Comparison of ENCODE assay signal across 1 cellular context in the genomic region with DNA sequence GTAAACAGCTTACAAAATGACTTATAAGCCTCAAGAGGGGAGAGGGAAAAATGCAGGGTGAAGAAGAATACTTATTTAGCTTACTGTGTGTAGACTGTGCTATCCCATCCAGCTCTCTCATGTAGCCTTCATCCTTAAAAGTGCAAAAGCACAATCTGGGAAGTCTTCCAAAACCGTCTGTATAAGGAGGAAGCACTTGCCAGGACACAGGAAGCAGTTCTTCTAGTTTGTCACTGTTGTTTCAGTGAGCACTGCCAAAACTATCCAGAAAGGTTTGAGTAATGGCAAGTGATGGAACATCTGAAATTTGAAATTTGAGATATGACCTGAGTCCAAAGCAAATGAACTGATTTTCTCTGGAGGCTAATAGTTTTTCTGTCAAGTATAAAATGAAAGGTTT.
TF ChIP-seq lines count a peak whose summit lies in the region.

No MANE protein-coding gene starts in this region.

TF ChIP-seq in HCT116, 20 proteins besides CTCF, POLR2A, EP300 and RAD21 (continued from another document):
- TF ChIP-seq SIN3A (IDR thresholded peaks at IDR 0.05; ENCODE audit: low read depth), result no peak
- no peak for TF ChIP-seq ZNF274 (IDR thresholded peaks at IDR 0.05; ENCODE audit: low read depth, low read length)
- TF ChIP-seq TCF7L2 (IDR thresholded peaks at IDR 0.05; ENCODE audit: borderline replicate concordance, extremely low read depth, insufficient read depth, insufficient read length), result no peak
- TF ChIP-seq FOSL1 (IDR thresholded peaks at IDR 0.05; ENCODE audit: low read depth), result no peak
- no peak for TF ChIP-seq ELF1 (IDR thresholded peaks at IDR 0.05; ENCODE audit: borderline replicate concordance, low read depth)
- TF ChIP-seq, protein P1, sequence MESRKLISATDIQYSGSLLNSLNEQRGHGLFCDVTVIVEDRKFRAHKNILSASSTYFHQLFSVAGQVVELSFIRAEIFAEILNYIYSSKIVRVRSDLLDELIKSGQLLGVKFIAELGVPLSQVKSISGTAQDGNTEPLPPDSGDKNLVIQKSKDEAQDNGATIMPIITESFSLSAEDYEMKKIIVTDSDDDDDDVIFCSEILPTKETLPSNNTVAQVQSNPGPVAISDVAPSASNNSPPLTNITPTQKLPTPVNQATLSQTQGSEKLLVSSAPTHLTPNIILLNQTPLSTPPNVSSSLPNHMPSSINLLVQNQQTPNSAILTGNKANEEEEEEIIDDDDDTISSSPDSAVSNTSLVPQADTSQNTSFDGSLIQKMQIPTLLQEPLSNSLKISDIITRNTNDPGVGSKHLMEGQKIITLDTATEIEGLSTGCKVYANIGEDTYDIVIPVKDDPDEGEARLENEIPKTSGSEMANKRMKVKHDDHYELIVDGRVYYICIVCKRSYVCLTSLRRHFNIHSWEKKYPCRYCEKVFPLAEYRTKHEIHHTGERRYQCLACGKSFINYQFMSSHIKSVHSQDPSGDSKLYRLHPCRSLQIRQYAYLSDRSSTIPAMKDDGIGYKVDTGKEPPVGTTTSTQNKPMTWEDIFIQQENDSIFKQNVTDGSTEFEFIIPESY (IDR thresholded peaks at IDR 0.05; ENCODE audit: extremely low read depth, insufficient replicate concordance, low read length), result no peak
- TF ChIP-seq EGR1 (IDR thresholded peaks at IDR 0.05; ENCODE audit: low read depth), result no peak
- no peak for TF ChIP-seq SRF (IDR thresholded peaks at IDR 0.05; ENCODE audit: low read depth)
- no peak for TF ChIP-seq SP1 (IDR thresholded peaks at IDR 0.05; ENCODE audit: low read depth)
- no peak for TF ChIP-seq MAX (IDR thresholded peaks at IDR 0.05)
- no peak for TF ChIP-seq REST (IDR thresholded peaks at IDR 0.05; ENCODE audit: low read depth)
- no peak for TF ChIP-seq POLR2AphosphoS5 (IDR thresholded peaks at IDR 0.05; ENCODE audit: low read depth, low read length)
